Comparison of ENCODE assay signal across 20 cellular contexts in the genomic region with DNA sequence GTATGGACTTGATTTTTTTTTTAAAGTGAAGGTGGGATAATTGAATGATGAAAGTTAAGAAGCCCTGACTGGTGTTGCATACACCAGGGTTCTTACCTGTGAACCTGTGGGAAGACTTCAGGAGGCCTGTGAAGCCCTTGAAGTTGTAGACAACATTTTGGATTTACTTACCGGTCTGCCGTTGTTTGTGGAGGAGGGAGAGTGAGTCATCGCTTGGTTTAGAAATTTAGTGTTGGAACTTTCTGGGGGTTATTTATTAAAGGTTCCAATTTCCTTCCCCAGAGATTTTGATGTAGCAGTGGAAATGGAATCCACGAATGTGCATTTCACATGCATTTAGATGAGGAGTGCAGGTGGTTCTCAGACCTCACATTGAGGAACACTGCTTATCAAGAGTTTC. TPM values are rescaled to one million over a fixed set of nuclear protein-coding genes. Genes with fewer than 3 reads are reported as not detected.
DNase-seq lines count a peak whose midpoint lies in the region; ATAC-seq and TF ChIP-seq lines count a peak whose summit lies in the region.
"Had no signal": no experiment of that assay in that cellular context is flagged by ENCODE, and none has a peak within 500 bp of the region (broad histone marks: within the 10 kb centered on the region; RNA-seq: fewer than 3 reads in every experiment).

No MANE protein-coding gene starts in this region.

- H3K27me3 ChIP-seq in RWPE2 (ENCODE audit: insufficient read depth, poor library complexity, severe bottlenecking) = no peaks in the 10 kb centered on the region
- H3K27me3 ChIP-seq: heart left ventricle, ovary, SJCRH30 had no signal

- peaks cover 4% of the 10 kb centered on the region for H3K9me3 Mint-ChIP-seq in T-helper 1 cell treated with Interleukin-12 subunit alpha and Interleukin-12 subunit beta and Interleukin-4 antibody, amounts not matched to agents 30 μg/mL and 1 μg/mL, for 36 hours
- no peaks in the 10 kb centered on the region for H3K9me3 Mint-ChIP-seq in stimulated activated effector memory CD8-positive, alpha-beta T cell treated with anti-CD3 and anti-CD28 coated beads, Interleukin-12 subunit alpha, Interleukin-12 subunit beta, amount 100 ng/mL, for 72 hours
- H3K9me3 Mint-ChIP-seq: central memory CD8-positive, alpha-beta T cell had no signal

- H3K4me3 Mint-ChIP-seq in T-helper 1 cell treated with Interleukin-12 subunit alpha and Interleukin-12 subunit beta and Interleukin-4 antibody, amounts not matched to agents 30 μg/mL and 1 μg/mL, for 36 hours = no peak overlapping the region
- no peak overlapping the region for H3K4me3 Mint-ChIP-seq in stimulated activated effector memory CD8-positive, alpha-beta T cell treated with anti-CD3 and anti-CD28 coated beads, Interleukin-12 subunit alpha, Interleukin-12 subunit beta, amount 100 ng/mL, for 72 hours
- H3K4me3 Mint-ChIP-seq: CD4-positive, alpha-beta memory T cell; central memory CD8-positive, alpha-beta T cell had no signal

- intact Hi-C loops in left colon (cut with DNase I, micrococcal nuclease) (no loop called here), Right ventricle myocardium superior (cut with DNase I) (no loop called here)

- H3K27ac ChIP-seq in RWPE2 (ENCODE audit: poor library complexity, severe bottlenecking) = peak overlapping the region; percentile 13
- H3K27ac ChIP-seq: ovary, SJCRH30 had no signal

- no peaks in the 10 kb centered on the region for H3K27me3 Mint-ChIP-seq in T-helper 1 cell treated with Interleukin-12 subunit alpha and Interleukin-12 subunit beta and Interleukin-4 antibody, amounts not matched to agents 30 μg/mL and 1 μg/mL, for 36 hours (ENCODE audit: low read depth)
- H3K27me3 Mint-ChIP-seq: CD4-positive, alpha-beta memory T cell; central memory CD8-positive, alpha-beta T cell; type B pancreatic cell had no signal

- no peak for TF ChIP-seq CTCF in RWPE2 (IDR thresholded peaks at IDR 0.05; ENCODE audit: poor library complexity, severe bottlenecking)

- DNase-seq in T-helper 1 cell = no peak
- DNase-seq in RWPE2 (ENCODE audit: low spot score) = no peak
- DNase-seq in fibroblast of peridontal ligament (ENCODE audit: extremely low read depth) = peak; percentile 41
- DNase-seq in stimulated activated effector memory CD8-positive, alpha-beta T cell treated with anti-CD3 and anti-CD28 coated beads, Interleukin-12 subunit alpha, Interleukin-12 subunit beta, amount 100 ng/mL, for 72 hours (ENCODE audit: low spot score in 2 of 2) = no peak
- DNase-seq in left colon = no peak
- no peak for DNase-seq in Right ventricle myocardium superior
- DNase-seq: activated CD4-positive, alpha-beta T cell treated with anti-CD3 and anti-CD28 coated beads, Interleukin-2, amount 50 U/mL, for 4 hours; activated T-cell treated with anti-CD3 and anti-CD28 coated beads, Interleukin-2, amount 50 U/mL, for 1 hour; CD4-positive, alpha-beta memory T cell; H7; heart left ventricle; midbrain; NCI-H1436 treated with DMSO at 0.1 percent for 48 hours; ovary; SJCRH30 had no signal

- H3K4me1 ChIP-seq in RWPE2 (ENCODE audit: insufficient read depth, poor library complexity, severe bottlenecking) = peaks cover 25% of the 10 kb centered on the region

- no peaks in the 10 kb centered on the region for H3K9me3 ChIP-seq in RWPE2 (ENCODE audit: severe bottlenecking)
- H3K9me3 ChIP-seq: ovary had no signal

- H3K36me3 ChIP-seq in RWPE2 (ENCODE audit: low read depth) = no peaks in the 10 kb centered on the region
- H3K36me3 ChIP-seq: heart left ventricle, ovary, SJCRH30 had no signal

- no peak overlapping the region for H3K4me3 ChIP-seq in RWPE2 (ENCODE audit: severe bottlenecking)
- H3K4me3 ChIP-seq: heart left ventricle, ovary, SJCRH30, skin epidermis had no signal

- peak overlapping the region; percentile 21 for H3K27ac Mint-ChIP-seq in T-helper 1 cell treated with Interleukin-12 subunit alpha and Interleukin-12 subunit beta and Interleukin-4 antibody, amounts not matched to agents 30 μg/mL and 1 μg/mL, for 36 hours
- H3K27ac Mint-ChIP-seq in stimulated activated effector memory CD8-positive, alpha-beta T cell treated with anti-CD3 and anti-CD28 coated beads, Interleukin-12 subunit alpha, Interleukin-12 subunit beta, amount 100 ng/mL, for 72 hours = peak overlapping the region; percentile 58
- H3K27ac Mint-ChIP-seq: type B pancreatic cell had no signal

- ATAC-seq in RWPE2 (ENCODE audit: low read depth) (no peak), GM19023 (IDR thresholded peaks at IDR 0.05; ENCODE audit: unreplicated experiment) (no peak), left colon (no peak), Right ventricle myocardium superior (ENCODE audit: poor library complexity) (no peak)
- ATAC-seq in stimulated activated effector memory CD8-positive, alpha-beta T cell treated with anti-CD3 and anti-CD28 coated beads, Interleukin-12 subunit alpha, Interleukin-12 subunit beta, amount 100 ng/mL, for 72 hours = no peak

- peaks cover 45% of the 10 kb centered on the region for H3K4me1 Mint-ChIP-seq in T-helper 1 cell treated with Interleukin-12 subunit alpha and Interleukin-12 subunit beta and Interleukin-4 antibody, amounts not matched to agents 30 μg/mL and 1 μg/mL, for 36 hours (ENCODE audit: low read depth)
- H3K4me1 Mint-ChIP-seq in stimulated activated effector memory CD8-positive, alpha-beta T cell treated with anti-CD3 and anti-CD28 coated beads, Interleukin-12 subunit alpha, Interleukin-12 subunit beta, amount 100 ng/mL, for 72 hours = peaks cover 73% of the 10 kb centered on the region

- H3K36me3 Mint-ChIP-seq in T-helper 1 cell treated with Interleukin-12 subunit alpha and Interleukin-12 subunit beta and Interleukin-4 antibody, amounts not matched to agents 30 μg/mL and 1 μg/mL, for 36 hours (ENCODE audit: low read depth) = peaks cover 4% of the 10 kb centered on the region
- no peaks in the 10 kb centered on the region for H3K36me3 Mint-ChIP-seq in stimulated activated effector memory CD8-positive, alpha-beta T cell treated with anti-CD3 and anti-CD28 coated beads, Interleukin-12 subunit alpha, Interleukin-12 subunit beta, amount 100 ng/mL, for 72 hours

RNA-seq across cellular contexts. Expression of gene ARHGAP26, which starts 49.6 kb away (rescaled TPM):
- total RNA-seq in left colon (10 to 100 TPM; 71.6 to 85.1 TPM), Right ventricle myocardium superior (32.5 TPM)
